ENCODE assay signal across 21 cellular contexts in genomic region chr5:117337064-117337749, GRCh38.
DNase-seq lines count a peak whose midpoint lies in the region; ATAC-seq and TF ChIP-seq lines count a peak whose summit lies in the region.
"Had no signal": no experiment of that assay in that cellular context is flagged by ENCODE, and none has a peak within 500 bp of the region (broad histone marks: within the 10 kb centered on the region; RNA-seq: fewer than 3 reads in every experiment).

No MANE protein-coding gene starts in this region.

- POLR2A ChIA-PET in PC-3 (lab: Charles Lee; ENCODE audit: unreplicated experiment) = no interaction called here

- no peak for TF ChIP-seq POLR2A in spleen (IDR thresholded peaks at IDR 0.05)

- DNase-seq in HuH-7 (ENCODE audit: low spot score) (peak; percentile 6), colonic mucosa (peak; percentile 28), left colon (peak; percentile 9 to 28), spleen (peak; percentile 16), PC-3 (no peak), cortex of kidney (lab: John Stamatoyannopoulos, UW) (no peak)
- DNase-seq: 8988T; ACHN; AML-193; BE2C; CD4-positive, alpha-beta T cell; CD8-positive, alpha-beta memory T cell; DMS 273 treated with DMSO at 0.1 percent for 48 hours; DMS79; GF-D8; GOT3; HFFc6 had no signal

- WGBS in spleen, 5 donors = 72 to 83% (median 77%) methylated on average over 4 of the region's 4 CpGs

- no peak for TF ChIP-seq CTCF in colonic mucosa (IDR thresholded peaks at IDR 0.05)
- TF ChIP-seq CTCF in spleen (IDR thresholded peaks at IDR 0.05 in 8 of 11, conservative IDR thresholded peaks at IDR 0.05 in 3 of 11) = no peak
- TF ChIP-seq CTCF in PC-3 (conservative IDR thresholded peaks at IDR 0.05; ENCODE audit: low read depth, low read length) = no peak

- H3K27me3 ChIP-seq in colonic mucosa (no peaks in the 10 kb centered on the region), spleen (replicated peaks in 1 of 7) (no peaks in the 10 kb centered on the region), PC-3 (ENCODE audit: low read length) (no peaks in the 10 kb centered on the region)
- H3K27me3 ChIP-seq: BE2C; BLaER1 treated with 17β-estradiol and CSF1 and Interleukin-3, amounts not matched to agents 10 nM and 100 nM had no signal

- H3K36me3 ChIP-seq in colonic mucosa (no peaks in the 10 kb centered on the region), spleen (no peaks in the 10 kb centered on the region), PC-3 (ENCODE audit: low read depth, low read length) (no peaks in the 10 kb centered on the region)
- H3K36me3 ChIP-seq: BE2C; BLaER1 treated with 17β-estradiol and CSF1 and Interleukin-3, amounts not matched to agents 10 nM and 100 nM; HAP-1 had no signal

- H4K20me1 ChIP-seq in PC-3 (ENCODE audit: low read length) = no peaks in the 10 kb centered on the region
- H4K20me1 ChIP-seq: BLaER1 treated with 17β-estradiol and CSF1 and Interleukin-3, amounts not matched to agents 10 nM and 100 nM had no signal

- H3K9ac ChIP-seq in colonic mucosa (ENCODE audit: low read depth in 2 of 2, low read length in 2 of 2) = no peak overlapping the region
- no peak overlapping the region for H3K9ac ChIP-seq in PC-3 (ENCODE audit: low read length)
- H3K9ac ChIP-seq: BLaER1 treated with 17β-estradiol and CSF1 and Interleukin-3, amounts not matched to agents 10 nM and 100 nM had no signal

- H3K4me1 ChIP-seq in colonic mucosa = no peaks in the 10 kb centered on the region
- no peaks in the 10 kb centered on the region for H3K4me1 ChIP-seq in spleen
- no peaks in the 10 kb centered on the region for H3K4me1 ChIP-seq in PC-3 (ENCODE audit: insufficient read depth, low read length)
- H3K4me1 ChIP-seq: A549; BLaER1 treated with 17β-estradiol and CSF1 and Interleukin-3, amounts not matched to agents 10 nM and 100 nM had no signal

- H3K4me2 ChIP-seq in PC-3 (ENCODE audit: low read length) = no peak overlapping the region
- H3K4me2 ChIP-seq: A549; BLaER1 treated with 17β-estradiol and CSF1 and Interleukin-3, amounts not matched to agents 10 nM and 100 nM had no signal

- intact Hi-C loops in colonic mucosa (cut with DNase I) = no loop called here
- intact Hi-C loops in left colon (cut with DNase I, micrococcal nuclease) = no loop called here
- intact Hi-C loops in spleen (cut with DNase I; ENCODE audit: low total_unique reads) = no loop called here
- intact Hi-C loops in PC-3 (cut with micrococcal nuclease) = no loop called here

- H3K27ac ChIP-seq in colonic mucosa (no peak overlapping the region), spleen (no peak overlapping the region), PC-3 (ENCODE audit: low read length) (no peak overlapping the region)
- H3K27ac ChIP-seq: A549; BLaER1 treated with 17β-estradiol and CSF1 and Interleukin-3, amounts not matched to agents 10 nM and 100 nM had no signal

- CTCF ChIA-PET in PC-3 (lab: Charles Lee) = no interaction called here

- no peaks in the 10 kb centered on the region for H3F3A ChIP-seq in PC-3 (ENCODE audit: low read length, unreplicated experiment)

- H3K79me2 ChIP-seq in PC-3 (ENCODE audit: low read length) = no peaks in the 10 kb centered on the region

- H3K9me2 ChIP-seq in PC-3 (replicated peaks; ENCODE audit: low read length) = no peaks in the 10 kb centered on the region

- H3K4me3 ChIP-seq in colonic mucosa (no peak overlapping the region), spleen (no peak overlapping the region), PC-3 (ENCODE audit: low read length) (no peak overlapping the region)
- H3K4me3 ChIP-seq: A549; BLaER1 treated with 17β-estradiol and CSF1 and Interleukin-3, amounts not matched to agents 10 nM and 100 nM; HAP-1 had no signal

- H3K9me3 ChIP-seq in colonic mucosa (no peaks in the 10 kb centered on the region), spleen (no peaks in the 10 kb centered on the region), PC-3 (ENCODE audit: low read length) (0 out of 2 replicates have a peak, but pooled peaks cover 8% of the 10 kb centered on the region)
- H3K9me3 ChIP-seq: A549; BE2C; BLaER1 treated with 17β-estradiol and CSF1 and Interleukin-3, amounts not matched to agents 10 nM and 100 nM; HAP-1 had no signal

- no peak overlapping the region for H2AFZ ChIP-seq in PC-3 (ENCODE audit: low read length)

- BruUV-seq in PC-3 (replicated peaks; lab: Mats Ljungman, UMichigan) = no TSS peak

- peak; percentile 94 for ATAC-seq in left colon
- ATAC-seq in HG02852 (IDR thresholded peaks at IDR 0.05; ENCODE audit: unreplicated experiment) = no peak
- ATAC-seq in PC-3 = no peak
- ATAC-seq: A549 had no signal

Comparison
In these comparisons a context has a peak if more than half of its experiments do, and no peak if none do; other contexts are left out.
1. DNase-seq: peak in HuH-7 (single experiment), colonic mucosa (single experiment), left colon (2 of 2) and spleen (single experiment); none in PC-3 (single experiment) and cortex of kidney (single experiment).